Comparison of ENCODE assay signal across 17 cellular contexts in the genomic region with DNA sequence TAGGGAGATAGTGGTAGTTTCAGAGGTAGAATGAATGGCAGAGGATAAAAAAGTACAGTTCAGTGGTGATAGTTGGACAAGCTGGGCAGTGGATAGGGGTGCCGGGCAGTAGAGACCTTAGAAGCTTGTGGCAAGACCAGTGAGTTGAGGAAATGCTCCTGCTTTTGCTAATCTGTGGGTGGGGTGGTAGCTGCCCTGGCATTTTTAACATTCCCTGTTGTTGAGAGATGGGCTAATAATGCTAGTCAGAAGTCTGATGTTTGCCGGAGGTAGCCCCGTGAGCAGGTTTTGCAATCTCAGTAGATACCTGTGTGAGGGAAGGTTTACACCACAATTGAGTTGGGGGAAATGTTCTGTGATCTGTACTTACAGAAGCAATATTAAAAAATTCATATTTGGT.
A peak's percentile ranks its signal among the peaks of the same experiment; 100 is the strongest.
DNase-seq lines count a peak whose midpoint lies in the region; ATAC-seq and TF ChIP-seq lines count a peak whose summit lies in the region.
"Had no signal": no experiment of that assay in that cellular context is flagged by ENCODE, and none has a peak within 500 bp of the region (broad histone marks: within the 10 kb centered on the region; RNA-seq: fewer than 3 reads in every experiment).

No MANE protein-coding gene starts in this region.

- peaks cover 53% of the 10 kb centered on the region for H3K4me1 ChIP-seq in foreskin keratinocyte
- no peaks in the 10 kb centered on the region for H3K4me1 ChIP-seq in CD8-positive, alpha-beta memory T cell (ENCODE audit: insufficient read depth, low read length)

- no peaks in the 10 kb centered on the region for H3K36me3 ChIP-seq in CD8-positive, alpha-beta memory T cell (ENCODE audit: insufficient read depth, low read length)
- H3K36me3 ChIP-seq: neutrophil, upper lobe of left lung had no signal

- ATAC-seq in foreskin keratinocyte (peak; percentile 33), GM19467 (IDR thresholded peaks at IDR 0.05; ENCODE audit: unreplicated experiment) (no peak)
- ATAC-seq: SK-N-SH treated with all-trans-retinoic acid at 6 μM for 48 hours had no signal

- H3K9me3 Mint-ChIP-seq in osteocyte (ENCODE audit: unreplicated experiment), result no peaks in the 10 kb centered on the region
- H3K9me3 Mint-ChIP-seq in CD8-positive, alpha-beta memory T cell, result peaks cover 0 to 30% (median 0%) of the 10 kb centered on the region in 5 donors

- DNase-seq in EL (peak; percentile 65), RWPE1 (ENCODE audit: low spot score) (peak; percentile 70), foreskin keratinocyte (peak; percentile 54 to 83), osteocyte (ENCODE audit: extremely low spot score, unreplicated experiment) (no peak), hippocampal formation (lab: John Stamatoyannopoulos, UW) (no peak), dedifferentiated amniotic fluid mesenchymal stem cell (ENCODE audit: extremely low spot score) (no peak)
- no peak for DNase-seq in CD8-positive, alpha-beta memory T cell
- DNase-seq: activated CD4-positive, alpha-beta T cell treated with anti-CD3 and anti-CD28 coated beads, Interleukin-2, amount 50 U/mL, for 4 hours; activated T-cell treated with anti-CD3 and anti-CD28 coated beads, Interleukin-2, amount 50 U/mL, for 48 hours; cerebellar nuclear complex; midbrain; NCI-H1930; NCI-H524 treated with DMSO at 0.1 percent for 48 hours; upper lobe of left lung had no signal

- no peak overlapping the region for H3K4me3 ChIP-seq in CD8-positive, alpha-beta memory T cell (ENCODE audit: low read length)
- H3K4me3 ChIP-seq: upper lobe of left lung had no signal

- no peaks in the 10 kb centered on the region for H3K27me3 Mint-ChIP-seq in osteocyte (ENCODE audit: unreplicated experiment)
- H3K27me3 Mint-ChIP-seq in CD8-positive, alpha-beta memory T cell, result peaks cover 4 to 11% of the 10 kb centered on the region in 2 donors

- H3K27ac Mint-ChIP-seq in osteocyte (ENCODE audit: unreplicated experiment), result peak overlapping the region; percentile 64
- H3K27ac Mint-ChIP-seq in CD8-positive, alpha-beta memory T cell, result no peak overlapping the region

- CTCF ChIA-PET in RWPE1 (lab: Yijun Ruan, JAX), result no interaction called here
- CTCF ChIA-PET in CD8-positive, alpha-beta memory T cell (lab: Charles Lee), result no interaction called here

- TF ChIP-seq CTCF in RWPE1 (conservative IDR thresholded peaks at IDR 0.05; ENCODE audit: low read depth), result no peak
- TF ChIP-seq CTCF in foreskin keratinocyte (conservative IDR thresholded peaks at IDR 0.05), result no peak
- TF ChIP-seq CTCF in osteocyte (IDR thresholded peaks at IDR 0.05), result no peak

- H3K27me3 ChIP-seq in foreskin keratinocyte, result no peaks in the 10 kb centered on the region
- no peaks in the 10 kb centered on the region for H3K27me3 ChIP-seq in CD8-positive, alpha-beta memory T cell (ENCODE audit: insufficient read depth, low read length, poor library complexity, severe bottlenecking)
- H3K27me3 ChIP-seq: neutrophil, upper lobe of left lung had no signal

- H3K4me1 Mint-ChIP-seq in osteocyte (ENCODE audit: unreplicated experiment), result peaks cover 68% of the 10 kb centered on the region
- no peaks in the 10 kb centered on the region for H3K4me1 Mint-ChIP-seq in CD8-positive, alpha-beta memory T cell

- no peaks in the 10 kb centered on the region for H3K36me3 Mint-ChIP-seq in osteocyte (ENCODE audit: unreplicated experiment)
- no peaks in the 10 kb centered on the region for H3K36me3 Mint-ChIP-seq in CD8-positive, alpha-beta memory T cell

- POLR2A ChIA-PET in RWPE1 (lab: Yijun Ruan, JAX; ENCODE audit: low non-redundant PET), result no interaction called here
- POLR2A ChIA-PET in CD8-positive, alpha-beta memory T cell (lab: Charles Lee), result no interaction called here

- H3K4me3 Mint-ChIP-seq in osteocyte (ENCODE audit: unreplicated experiment), result no peak overlapping the region
- H3K4me3 Mint-ChIP-seq in CD8-positive, alpha-beta memory T cell, result no peak overlapping the region

- H3K9me3 ChIP-seq in CD8-positive, alpha-beta memory T cell (ENCODE audit: low read length), result no peaks in the 10 kb centered on the region
- H3K9me3 ChIP-seq: neutrophil, upper lobe of left lung had no signal

- H3K27ac ChIP-seq in RWPE1 (no peak overlapping the region), foreskin keratinocyte (peak overlapping the region; percentile 34)
- H3K27ac ChIP-seq in CD8-positive, alpha-beta memory T cell (ENCODE audit: low read depth, low read length), result no peak overlapping the region
- H3K27ac ChIP-seq: neutrophil, upper lobe of left lung had no signal

Comparison
In these comparisons a context has a peak if more than half of its experiments do, and no peak if none do; other contexts are left out.
1. DNase-seq: peak in EL (single experiment), RWPE1 (single experiment) and foreskin keratinocyte (2 of 2); none in osteocyte (single experiment), hippocampal formation (0 of 2), dedifferentiated amniotic fluid mesenchymal stem cell (single experiment) and CD8-positive, alpha-beta memory T cell (0 of 5).